ENCODE assay signal across 6 cellular contexts in genomic region chr2:111327726-111328125, GRCh38.
A peak's percentile ranks its signal among the peaks of the same experiment; 100 is the strongest.
DNase-seq lines count a peak whose midpoint lies in the region; ATAC-seq, FAIRE-seq and TF ChIP-seq lines count a peak whose summit lies in the region.
"Not testable (repeated sequence)": the region's sequence is repeated elsewhere in the genome, so short reads cannot be mapped to it uniquely, and the experiment has no call there.

No MANE protein-coding gene starts in this region.

- not testable (repeated sequence) for H3K9me1 ChIP-seq in IMR-90 (ENCODE audit: insufficient read depth, low read length); endothelial cell of umbilical vein (replicated peaks; ENCODE audit: control insufficient read depth, extremely low read depth, insufficient read depth, low read length)

- H3K27ac ChIP-seq in IMR-90 (ENCODE audit: insufficient read depth, low read length); Panc1 (ENCODE audit: low read length); endothelial cell of umbilical vein (ENCODE audit: insufficient read depth, low read depth, low read length); right lobe of liver: not testable (repeated sequence)

- not testable (repeated sequence) for TF ChIP-seq CTCF in IMR-90 (conservative IDR thresholded peaks at IDR 0.05; ENCODE audit: low read depth, low read length); Panc1 (IDR thresholded peaks at IDR 0.05); endothelial cell of umbilical vein (IDR thresholded peaks at IDR 0.05; ENCODE audit: extremely low read depth in 1 of 2, insufficient read depth in 1 of 2, low read depth in 1 of 2, low read length in 2 of 2); right lobe of liver (IDR thresholded peaks at IDR 0.05)

- peak; percentile 55 for FAIRE-seq in HTR-8/SVneo (lab: Jason Lieb, UNC)
- peak; percentile 21 for FAIRE-seq in endothelial cell of umbilical vein (lab: Jason Lieb, UNC)

- POLR2A ChIA-PET in IMR-90 (lab: Charles Lee; ENCODE audit: unreplicated experiment); Panc1 (lab: Charles Lee); endothelial cell of umbilical vein (lab: Charles Lee): not testable (repeated sequence)

- H3K4ac ChIP-seq in IMR-90 (ENCODE audit: low read depth, low read length), result not testable (repeated sequence)

- not testable (repeated sequence) for H2BK5ac ChIP-seq in IMR-90 (ENCODE audit: low read depth, low read length, poor library complexity, severe bottlenecking)

- not testable (repeated sequence) for H2AFZ ChIP-seq in IMR-90 (replicated peaks; ENCODE audit: low read length, poor library complexity); endothelial cell of umbilical vein (ENCODE audit: low read depth, low read length)

- not testable (repeated sequence) for DNase-seq in HTR-8/SVneo (ENCODE audit: insufficient read length, low spot score); IMR-90; Panc1 (ENCODE audit: low read depth, low spot score); endothelial cell of umbilical vein (ENCODE audit: low read depth, low spot score); left lobe of liver (ENCODE audit: low spot score); right lobe of liver

- H4K20me1 ChIP-seq in IMR-90 (ENCODE audit: insufficient read depth, low read length); endothelial cell of umbilical vein (replicated peaks; ENCODE audit: control insufficient read depth, extremely low read depth, insufficient read depth, low read length): not testable (repeated sequence)

- not testable (repeated sequence) for H3K9ac ChIP-seq in IMR-90 (ENCODE audit: low read depth, low read length); endothelial cell of umbilical vein (replicated peaks; ENCODE audit: extremely low read depth, insufficient read depth, low read length)

- dilution Hi-C loops in IMR-90 (cut with HindIII; ENCODE audit: low sequenced_read_pairs, unreplicated experiment); endothelial cell of umbilical vein (cut with MboI; ENCODE audit: extremely low pct_ligation_motif_present, low sequenced_read_pairs): not testable (repeated sequence)

- H4K5ac ChIP-seq in IMR-90 (ENCODE audit: low read depth, low read length), result not testable (repeated sequence)

- not testable (repeated sequence) for H4K8ac ChIP-seq in IMR-90 (ENCODE audit: low read depth in 2 of 2, low read length in 2 of 2)

- not testable (repeated sequence) for TF ChIP-seq POLR2A in IMR-90 (IDR thresholded peaks at IDR 0.05; ENCODE audit: low read depth, low read length); endothelial cell of umbilical vein (IDR thresholded peaks at IDR 0.05; ENCODE audit: low read depth, low read length); right lobe of liver (IDR thresholded peaks at IDR 0.05)

- not testable (repeated sequence) for H3K9me3 ChIP-seq in IMR-90 (ENCODE audit: control insufficient read depth, insufficient read depth, low read length); Panc1 (ENCODE audit: control insufficient read depth, insufficient read depth, low read depth, low read length); endothelial cell of umbilical vein (replicated peaks; ENCODE audit: control insufficient read depth, insufficient read depth, low read length); right lobe of liver

- not testable (repeated sequence) for H4K91ac ChIP-seq in IMR-90 (ENCODE audit: insufficient read depth, low read depth, low read length)

- H2AK5ac ChIP-seq in IMR-90 (ENCODE audit: low read depth, low read length), result not testable (repeated sequence)

- intact Hi-C loops in IMR-90 (cut with micrococcal nuclease); Panc1 (cut with micrococcal nuclease; ENCODE audit: unreplicated experiment); endothelial cell of umbilical vein (cut with micrococcal nuclease); right lobe of liver (cut with DNase I): not testable (repeated sequence)

- not testable (repeated sequence) for H2BK15ac ChIP-seq in IMR-90 (ENCODE audit: low read depth, low read length)

- H3K18ac ChIP-seq in IMR-90 (ENCODE audit: low read depth, low read length), result not testable (repeated sequence)

- ATAC-seq in IMR-90 (ENCODE audit: low read depth); Panc1: not testable (repeated sequence)
- ATAC-seq in left lobe of liver (peak; percentile 96), right lobe of liver (peak; percentile 86 to 94 (median 92))

- not testable (repeated sequence) for H3K56ac ChIP-seq in IMR-90 (ENCODE audit: extremely low read depth, insufficient read depth, low read length)

- not testable (repeated sequence) for H3K4me2 ChIP-seq in IMR-90 (ENCODE audit: low read depth, low read length); endothelial cell of umbilical vein (ENCODE audit: insufficient read depth, low read length)

- TF ChIP-seq RAD21 in IMR-90 (IDR thresholded peaks at IDR 0.05; ENCODE audit: low read length), result not testable (repeated sequence)

- not testable (repeated sequence) for H2BK120ac ChIP-seq in IMR-90 (ENCODE audit: low read depth, low read length)

- no CpG with 5 or more reads among the region's 4 CpGs for WGBS in IMR-90 (ENCODE audit: extremely low coverage in 2 of 2, insufficient read length in 1 of 2), 2 experiments
- WGBS in right lobe of liver (ENCODE audit: insufficient coverage, low coverage, low lambda C conversion rate, missing lambda C conversion rate), result no CpG with 5 or more reads among the region's 4 CpGs

- not testable (repeated sequence) for H3K4me3 ChIP-seq in IMR-90 (ENCODE audit: insufficient read depth, low read depth, low read length); Panc1 (ENCODE audit: low read depth in 2 of 2, low read length in 2 of 2); endothelial cell of umbilical vein (replicated peaks in 1 of 3; ENCODE audit: insufficient read depth in 1 of 3, low read depth in 1 of 3, low read length in 3 of 3); right lobe of liver

- TSS peak; percentile 9 for BruUV-seq in IMR-90 (replicated peaks; lab: Mats Ljungman, UMichigan)
- BruUV-seq in Panc1 (replicated peaks; lab: Mats Ljungman, UMichigan), result TSS peak; percentile 48
- BruUV-seq in endothelial cell of umbilical vein (replicated peaks; lab: Mats Ljungman, UMichigan), result not testable (repeated sequence)

- CTCF ChIA-PET in IMR-90 (lab: Yijun Ruan, JAX); Panc1 (lab: Charles Lee); endothelial cell of umbilical vein (lab: Charles Lee): not testable (repeated sequence)

- not testable (repeated sequence) for H3K36me3 ChIP-seq in IMR-90 (ENCODE audit: control insufficient read depth, insufficient read depth, low read length); Panc1 (ENCODE audit: control insufficient read depth, insufficient read depth, low read length); endothelial cell of umbilical vein (ENCODE audit: control insufficient read depth in 2 of 2, extremely low read depth in 1 of 2, insufficient read depth in 2 of 2, low read length in 2 of 2); right lobe of liver

- not testable (repeated sequence) for H3K79me1 ChIP-seq in IMR-90 (ENCODE audit: low read depth in 1 of 2, low read length in 2 of 2)

- in situ Hi-C loops in IMR-90 (cut with MboI; ENCODE audit: low sequenced_read_pairs); Panc1 (cut with HindIII; ENCODE audit: low pct_unique_long_range_greater_than_20kb, low sequenced_read_pairs): not testable (repeated sequence)

- H2BK20ac ChIP-seq in IMR-90 (ENCODE audit: low read depth, low read length), result not testable (repeated sequence)

- not testable (repeated sequence) for H3K4me1 ChIP-seq in IMR-90 (ENCODE audit: control insufficient read depth, insufficient read depth, low read length); Panc1 (ENCODE audit: control insufficient read depth, insufficient read depth, low read length); endothelial cell of umbilical vein (ENCODE audit: control insufficient read depth, extremely low read depth, insufficient read depth, low read length); right lobe of liver

- not testable (repeated sequence) for H3K27me3 ChIP-seq in IMR-90 (ENCODE audit: control insufficient read depth, insufficient read depth, low read length); Panc1 (ENCODE audit: control insufficient read depth, insufficient read depth, low read length); endothelial cell of umbilical vein (ENCODE audit: control insufficient read depth in 2 of 2, insufficient read depth in 2 of 2, low read length in 2 of 2); right lobe of liver

- not testable (repeated sequence) for H3K14ac ChIP-seq in IMR-90 (replicated peaks; ENCODE audit: low read depth, low read length)

- H3K23ac ChIP-seq in IMR-90 (ENCODE audit: low read depth, low read length), result not testable (repeated sequence)

- not testable (repeated sequence) for H3K79me2 ChIP-seq in endothelial cell of umbilical vein (ENCODE audit: control insufficient read depth, insufficient read depth, low read length)

- not testable (repeated sequence) for H2AK9ac ChIP-seq in IMR-90 (replicated peaks; ENCODE audit: low read depth, low read length, poor library complexity)
